Comparison of ENCODE assay signal across 2 cellular contexts in the genomic region with DNA sequence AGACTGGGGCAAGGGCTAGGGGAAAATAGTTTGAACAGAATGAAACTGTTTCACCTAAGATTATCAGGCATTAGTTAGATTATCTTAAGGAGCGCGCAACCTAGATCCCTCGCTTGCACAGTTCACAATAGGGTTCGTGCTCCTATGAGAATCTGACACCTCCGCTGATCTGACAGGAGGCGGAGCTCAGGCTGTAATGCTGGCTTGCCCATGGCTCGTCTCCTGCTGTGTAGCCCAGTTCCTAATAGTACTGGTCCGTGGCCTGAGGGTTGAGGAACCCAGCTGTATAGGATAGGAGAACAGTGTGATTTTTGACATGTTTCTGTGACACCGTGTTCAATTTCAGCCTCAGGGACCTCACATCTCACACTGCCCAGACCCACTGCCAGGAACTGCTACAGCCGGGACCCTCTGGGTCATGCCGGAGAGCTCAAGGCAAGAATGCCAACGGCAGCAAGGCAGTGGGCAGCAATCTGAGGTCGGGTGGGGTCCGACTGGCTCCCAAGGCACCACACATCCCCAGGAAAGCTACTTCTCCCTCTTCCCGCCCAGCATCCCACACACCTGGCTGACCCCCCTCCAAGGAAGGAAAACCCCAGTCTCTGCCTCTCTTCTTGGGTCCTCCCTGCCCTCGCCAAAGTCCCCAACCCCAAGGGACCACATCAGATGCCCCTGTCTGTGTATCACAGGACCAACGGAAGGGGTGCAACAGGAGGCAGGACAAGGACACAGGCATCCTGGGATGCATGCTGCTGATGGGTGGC.
TF ChIP-seq lines count a peak whose summit lies in the region.

No MANE protein-coding gene starts in this region.

TF ChIP-seq in IMR-90, 13 proteins besides CTCF, POLR2A, EP300 and RAD21:
- no peak for TF ChIP-seq NFE2L2 (IDR thresholded peaks at IDR 0.05; ENCODE audit: low read depth, low read length)
- no peak for TF ChIP-seq RFX5 (IDR thresholded peaks at IDR 0.05; ENCODE audit: low read depth, low read length)
- TF ChIP-seq MAZ (IDR thresholded peaks at IDR 0.05; ENCODE audit: borderline replicate concordance, low read depth, low read length) = no peak
- no peak for TF ChIP-seq ELK1 (IDR thresholded peaks at IDR 0.05; ENCODE audit: borderline replicate concordance, low read depth, low read length)
- no peak for TF ChIP-seq FOS (IDR thresholded peaks at IDR 0.05; ENCODE audit: low read depth, low read length)
- no peak for TF ChIP-seq RCOR1 (IDR thresholded peaks at IDR 0.05; ENCODE audit: insufficient replicate concordance, low read length)
- no peak for TF ChIP-seq CEBPB (IDR thresholded peaks at IDR 0.05; ENCODE audit: low read depth, low read length)
- TF ChIP-seq BHLHE40 (IDR thresholded peaks at IDR 0.05; ENCODE audit: low read depth, low read length) = no peak
- TF ChIP-seq CHD1 (IDR thresholded peaks at IDR 0.05; ENCODE audit: low read depth, low read length) = no peak
- TF ChIP-seq MXI1 (IDR thresholded peaks at IDR 0.05; ENCODE audit: borderline replicate concordance, low read depth, low read length) = no peak
- no peak for TF ChIP-seq USF2 (IDR thresholded peaks at IDR 0.05; ENCODE audit: low read depth, low read length)
- TF ChIP-seq MAFK (IDR thresholded peaks at IDR 0.05; ENCODE audit: low read depth, low read length) = no peak
- no peak for TF ChIP-seq SMC3 (IDR thresholded peaks at IDR 0.05; ENCODE audit: low read depth, low read length)

TF ChIP-seq in H1, 55 proteins besides CTCF, POLR2A, EP300 and RAD21:
- TF ChIP-seq HDAC2 (IDR thresholded peaks at IDR 0.05; ENCODE audit: borderline replicate concordance in 1 of 2, low read depth in 2 of 2, low read length in 2 of 2) (no peak), GABPA (IDR thresholded peaks at IDR 0.05; ENCODE audit: borderline replicate concordance, insufficient read depth, low read length) (no peak), SIRT6 (IDR thresholded peaks at IDR 0.05; ENCODE audit: low read length) (no peak), CTBP2 (IDR thresholded peaks at IDR 0.05; ENCODE audit: borderline replicate concordance, insufficient read depth, insufficient read length, low read length) (no peak), ZNF274 (IDR thresholded peaks at IDR 0.05; ENCODE audit: borderline replicate concordance, extremely low read depth, low read length) (no peak), E2F6 (IDR thresholded peaks at IDR 0.05) (no peak), MAX (IDR thresholded peaks at IDR 0.05) (no peak), SRF (IDR thresholded peaks at IDR 0.05; ENCODE audit: low read depth, low read length) (no peak), CBX5 (IDR thresholded peaks at IDR 0.05; ENCODE audit: low read depth, low read length) (no peak), MAFK (IDR thresholded peaks at IDR 0.05; ENCODE audit: low read depth, low read length) (no peak), EGR1 (IDR thresholded peaks at IDR 0.05; ENCODE audit: borderline replicate concordance, low read depth, low read length) (no peak), RNF2 (IDR thresholded peaks at IDR 0.05; ENCODE audit: borderline replicate concordance, low read depth, low read length, missing control alignments, poor library complexity, severe bottlenecking) (no peak), SUZ12 (IDR thresholded peaks at IDR 0.05; ENCODE audit: low read length) (no peak), CEBPB (IDR thresholded peaks at IDR 0.05; ENCODE audit: low read depth, low read length) (no peak)
